In the genomic region with DNA sequence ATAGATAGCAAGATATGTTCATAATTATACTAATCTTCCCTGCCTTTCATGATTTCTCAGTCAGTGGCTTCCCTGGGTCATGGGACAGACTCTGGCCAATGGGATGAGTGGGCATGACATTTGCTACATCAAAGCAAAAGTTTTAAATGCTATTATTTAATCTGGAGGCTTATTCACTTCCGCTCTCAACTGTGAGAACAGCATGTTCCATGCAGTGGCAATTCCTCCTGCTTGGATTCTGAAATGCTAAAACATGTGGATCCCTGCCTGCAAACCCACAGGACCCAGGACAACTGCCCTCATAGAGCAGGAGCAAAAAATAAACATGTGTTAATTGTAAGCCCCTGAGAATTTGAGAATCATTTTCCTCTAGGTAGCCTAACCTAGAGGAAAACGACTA, we compare ENCODE assay signal across 22 cellular contexts.
"Had no signal": no experiment of that assay in that cellular context is flagged by ENCODE, and none has a peak within 500 bp of the region (broad histone marks: within the 10 kb centered on the region; RNA-seq: fewer than 3 reads in every experiment).

No MANE protein-coding gene starts in this region.

- H2AFZ ChIP-seq: parathyroid adenoma had no signal

- H3K27me3 ChIP-seq: brain microvascular endothelial cell, foreskin keratinocyte, spleen, upper lobe of left lung had no signal

- H3K79me2 ChIP-seq: parathyroid adenoma had no signal

- H3K27ac ChIP-seq: brain microvascular endothelial cell, epithelial cell of prostate, foreskin keratinocyte, left ventricle myocardium inferior, parathyroid adenoma, spleen, upper lobe of left lung had no signal

- H3K9me3 ChIP-seq: left ventricle myocardium inferior, spleen, upper lobe of left lung had no signal

- H3K27ac Mint-ChIP-seq: activated naive CD4-positive, alpha-beta T cell treated with anti-CD3 and anti-CD28 coated beads, Interleukin-2, amount 50 U/mL, for 24 hours; immature natural killer cell; nephron; WTC11 had no signal

- ATAC-seq: foreskin keratinocyte, sciatic nerve had no signal

- H3K36me3 ChIP-seq: brain microvascular endothelial cell, left ventricle myocardium inferior, spleen, upper lobe of left lung had no signal

- H3K9ac ChIP-seq: parathyroid adenoma had no signal

- DNase-seq: activated gamma-delta T cell treated with Interleukin-2 at 50 U/mL for 16 hours; activated T-cell treated with anti-CD3 and anti-CD28 coated beads, Interleukin-2, amount 50 U/mL, for 1 hour; aorta; brain microvascular endothelial cell; cortex of kidney; foreskin keratinocyte; immature natural killer cell; kidney glomerular epithelial cell; left ventricle myocardium inferior; mammary epithelial cell; nucleus accumbens; spleen; stimulated activated CD4-positive, alpha-beta T cell treated with anti-CD3 and anti-CD28 coated beads, Interleukin-4, amount 100 ng/mL, for 1 hour; stimulated activated naive CD4-positive, alpha-beta T cell treated with Interleukin-2 at 50 U/mL for 16 hours; T-helper 9 cell; upper lobe of left lung had no signal

- H3K9me3 Mint-ChIP-seq: activated naive CD4-positive, alpha-beta T cell treated with anti-CD3 and anti-CD28 coated beads, Interleukin-2, amount 50 U/mL, for 24 hours; nephron; WTC11 had no signal

- H3K4me1 ChIP-seq: foreskin keratinocyte, left ventricle myocardium inferior, parathyroid adenoma, spleen, upper lobe of left lung had no signal

- H3K4me3 ChIP-seq: left ventricle myocardium inferior, spleen, upper lobe of left lung had no signal

- H3K4me3 Mint-ChIP-seq: activated naive CD4-positive, alpha-beta T cell treated with anti-CD3 and anti-CD28 coated beads, Interleukin-2, amount 50 U/mL, for 24 hours; immature natural killer cell; nephron; WTC11 had no signal

- H3K4me1 Mint-ChIP-seq: activated naive CD4-positive, alpha-beta T cell treated with anti-CD3 and anti-CD28 coated beads, Interleukin-2, amount 50 U/mL, for 24 hours had no signal
